In genomic region chr7:105278973-105279687, GRCh38 we compare ENCODE assay signal across 9 cellular contexts.
DNase-seq lines count a peak whose midpoint lies in the region; ATAC-seq and TF ChIP-seq lines count a peak whose summit lies in the region.
"Had no signal": no experiment of that assay in that cellular context is flagged by ENCODE, and none has a peak within 500 bp of the region (broad histone marks: within the 10 kb centered on the region; RNA-seq: fewer than 3 reads in every experiment).

No MANE protein-coding gene starts in this region.

- H3K4me2 ChIP-seq in skeletal muscle satellite cell (ENCODE audit: low read length): peak overlapping the region; percentile 28

- H3K27ac Mint-ChIP-seq in endodermal cell: no peak overlapping the region
- H3K27ac Mint-ChIP-seq: naive thymus-derived CD8-positive, alpha-beta T cell had no signal

- peak; percentile 63 for ATAC-seq in GM19438 (IDR thresholded peaks at IDR 0.05; ENCODE audit: low read depth, unreplicated experiment)
- ATAC-seq in HG02870 (IDR thresholded peaks at IDR 0.05; ENCODE audit: unreplicated experiment): peak; percentile 34
- no peak for ATAC-seq in RWPE2 (ENCODE audit: low read depth)
- no peak for ATAC-seq in HG03045 (IDR thresholded peaks at IDR 0.05; ENCODE audit: unreplicated experiment)
- ATAC-seq: naive thymus-derived CD8-positive, alpha-beta T cell had no signal

- H3K9ac ChIP-seq in skeletal muscle satellite cell (ENCODE audit: low read depth, low read length) (no peak overlapping the region), endodermal cell (ENCODE audit: extremely low read depth, low read length, poor library complexity, severe bottlenecking) (no peak overlapping the region)

- H3K4me3 Mint-ChIP-seq in endodermal cell: no peak overlapping the region

- H3K4me3 ChIP-seq in RWPE2 (ENCODE audit: severe bottlenecking) (no peak overlapping the region), skeletal muscle satellite cell (ENCODE audit: low read length) (no peak overlapping the region), endodermal cell (ENCODE audit: low read length) (no peak overlapping the region)

- WGBS in endodermal cell (ENCODE audit: insufficient coverage in 1 of 2, insufficient read length in 1 of 2), 2 experiments: 78 to 86% methylated on average over 1 to 7 of the region's 8 CpGs

- no peaks in the 10 kb centered on the region for H3K27me3 Mint-ChIP-seq in endodermal cell (ENCODE audit: insufficient read depth)
- H3K27me3 Mint-ChIP-seq: naive thymus-derived CD8-positive, alpha-beta T cell had no signal

- DNase-seq in RWPE2 (ENCODE audit: low spot score) (no peak), NCI-H345 treated with DMSO at 0.1 percent for 48 hours (lab: John Stamatoyannopoulos, UW; ENCODE audit: unreplicated experiment) (no peak), endodermal cell (no peak)
- DNase-seq: naive thymus-derived CD8-positive, alpha-beta T cell; NCI-H146 had no signal

- H3K27ac ChIP-seq in RWPE2 (ENCODE audit: poor library complexity, severe bottlenecking): peak overlapping the region; percentile 2
- no peak overlapping the region for H3K27ac ChIP-seq in endodermal cell (ENCODE audit: low read depth, low read length)

- H3K27me3 ChIP-seq in RWPE2 (ENCODE audit: insufficient read depth, poor library complexity, severe bottlenecking) (no peaks in the 10 kb centered on the region), skeletal muscle satellite cell (ENCODE audit: control insufficient read depth, insufficient read depth, low read length) (no peaks in the 10 kb centered on the region), endodermal cell (ENCODE audit: control insufficient read depth, insufficient read depth, low read length, poor library complexity, severe bottlenecking) (no peaks in the 10 kb centered on the region)

- peaks cover 20% of the 10 kb centered on the region for H3K4me1 ChIP-seq in RWPE2 (ENCODE audit: insufficient read depth, poor library complexity, severe bottlenecking)
- no peaks in the 10 kb centered on the region for H3K4me1 ChIP-seq in skeletal muscle satellite cell (ENCODE audit: control insufficient read depth, insufficient read depth, low read length)
- H3K4me1 ChIP-seq in endodermal cell (ENCODE audit: control insufficient read depth, insufficient read depth, low read length): no peaks in the 10 kb centered on the region

- TF ChIP-seq CTCF in RWPE2 (IDR thresholded peaks at IDR 0.05; ENCODE audit: poor library complexity, severe bottlenecking) (no peak), endodermal cell (conservative IDR thresholded peaks at IDR 0.05) (no peak)

- H3K9me3 ChIP-seq in RWPE2 (ENCODE audit: severe bottlenecking) (no peaks in the 10 kb centered on the region), skeletal muscle satellite cell (replicated peaks; ENCODE audit: low read length) (no peaks in the 10 kb centered on the region), endodermal cell (ENCODE audit: control insufficient read depth, low read length) (no peaks in the 10 kb centered on the region)

- no peaks in the 10 kb centered on the region for H3K9me3 Mint-ChIP-seq in endodermal cell
- H3K9me3 Mint-ChIP-seq: naive thymus-derived CD8-positive, alpha-beta T cell had no signal

- H3K36me3 Mint-ChIP-seq in endodermal cell (ENCODE audit: low read depth): peaks cover 10% of the 10 kb centered on the region

- H3K4me1 Mint-ChIP-seq in endodermal cell: peaks cover 37% of the 10 kb centered on the region

- H3K36me3 ChIP-seq in RWPE2 (ENCODE audit: low read depth) (no peaks in the 10 kb centered on the region), skeletal muscle satellite cell (ENCODE audit: insufficient read depth, low read length) (no peaks in the 10 kb centered on the region), endodermal cell (ENCODE audit: control insufficient read depth, insufficient read depth, low read length) (no peaks in the 10 kb centered on the region)

Comparison
In these comparisons a context has a peak if more than half of its experiments do, and no peak if none do; other contexts are left out.
1. ATAC-seq: peak in GM19438 (single experiment) and HG02870 (single experiment); none in RWPE2 (single experiment) and HG03045 (single experiment).